Comparison of ENCODE assay signal across 1 cellular context in genomic region chr6:35496036-35496850, GRCh38.
TF ChIP-seq lines count a peak whose summit lies in the region.

No MANE protein-coding gene starts in this region.

TF ChIP-seq in HepG2, 621 proteins besides CTCF, POLR2A, EP300 and RAD21 (continued from another document):
- TF ChIP-seq LBX2 (CRISPR knock-in tag; IDR thresholded peaks at IDR 0.05; ENCODE audit: borderline replicate concordance) (no peak), ZNF574 (CRISPR knock-in tag; IDR thresholded peaks at IDR 0.05) (peak; percentile 75), ATF3 (CRISPR knock-in tag; IDR thresholded peaks at IDR 0.05) (no peak), EHMT2 (IDR thresholded peaks at IDR 0.05; ENCODE audit: borderline replicate concordance, low read depth, low read length) (no peak), SP1 (IDR thresholded peaks at IDR 0.05) (no peak), SP1 (CRISPR knock-in tag; IDR thresholded peaks at IDR 0.05) (no peak), REL (CRISPR knock-in tag; conservative IDR thresholded peaks at IDR 0.05) (no peak), ZBTB38 (CRISPR knock-in tag; IDR thresholded peaks at IDR 0.05) (peak; percentile 25; the same call in 1 of the 2 replicates), ZNF383 (CRISPR knock-in tag; IDR thresholded peaks at IDR 0.05; ENCODE audit: borderline replicate concordance) (no peak), ZNF430 (CRISPR knock-in tag; IDR thresholded peaks at IDR 0.05) (no peak; the same call in 1 of the 2 replicates), GMEB1 (CRISPR knock-in tag; IDR thresholded peaks at IDR 0.05; ENCODE audit: borderline replicate concordance) (no peak), ZNF205 (CRISPR knock-in tag; IDR thresholded peaks at IDR 0.05) (no peak), MNT (IDR thresholded peaks at IDR 0.05) (no peak), NFKB2 (CRISPR knock-in tag; IDR thresholded peaks at IDR 0.05; ENCODE audit: borderline replicate concordance) (no peak; the same call in 1 of the 2 replicates), SIX4 (CRISPR knock-in tag; IDR thresholded peaks at IDR 0.05) (no peak), ZNF431 (CRISPR knock-in tag; IDR thresholded peaks at IDR 0.05; ENCODE audit: borderline replicate concordance, low read depth) (no peak), ZKSCAN8 (CRISPR knock-in tag; IDR thresholded peaks at IDR 0.05; ENCODE audit: borderline replicate concordance) (no peak), MED1 (CRISPR knock-in tag; IDR thresholded peaks at IDR 0.05) (peak; percentile 33; the same call in 1 of the 2 replicates), RBM22 (optimal IDR thresholded peaks at IDR 0.05; ENCODE audit: low read length) (peak; percentile 50), PHF21A (CRISPR knock-in tag; IDR thresholded peaks at IDR 0.05) (peak; percentile 6; the same call in 1 of the 2 replicates), PITX1 (CRISPR knock-in tag; IDR thresholded peaks at IDR 0.05) (no peak), PCBP2 (optimal IDR thresholded peaks at IDR 0.05; ENCODE audit: low read depth, low read length, poor library complexity, severe bottlenecking) (no peak), ARID3A (IDR thresholded peaks at IDR 0.05; ENCODE audit: low read depth, low read length) (no peak), CHD2 (IDR thresholded peaks at IDR 0.05; ENCODE audit: low read depth, low read length) (no peak), BRD4 (CRISPR knock-in tag; IDR thresholded peaks at IDR 0.05) (no peak; the same call in 1 of the 2 replicates), ZNF550 (CRISPR knock-in tag; IDR thresholded peaks at IDR 0.05; ENCODE audit: borderline replicate concordance) (no peak), DRAP1 (CRISPR knock-in tag; IDR thresholded peaks at IDR 0.05) (no peak), ZNF232 (CRISPR knock-in tag; IDR thresholded peaks at IDR 0.05; ENCODE audit: borderline replicate concordance) (no peak), SRF (IDR thresholded peaks at IDR 0.05; ENCODE audit: low read depth, low read length) (no peak), BRCA1 (CRISPR knock-in tag; IDR thresholded peaks at IDR 0.05) (no peak), ZBTB1 (CRISPR knock-in tag; IDR thresholded peaks at IDR 0.05; ENCODE audit: borderline replicate concordance) (no peak), KLF9 (CRISPR knock-in tag; IDR thresholded peaks at IDR 0.05; ENCODE audit: low read depth) (no peak), ZNF354B (CRISPR knock-in tag; IDR thresholded peaks at IDR 0.05) (no peak), FOXJ3 (CRISPR knock-in tag; IDR thresholded peaks at IDR 0.05; ENCODE audit: borderline replicate concordance) (no peak), FOSL2 (CRISPR knock-in tag; IDR thresholded peaks at IDR 0.05) (no peak), IRX3 (CRISPR knock-in tag; IDR thresholded peaks at IDR 0.05; ENCODE audit: borderline replicate concordance, low read depth) (no peak), KMT2B (CRISPR knock-in tag; IDR thresholded peaks at IDR 0.05) (no peak), ZNF580 (CRISPR knock-in tag; IDR thresholded peaks at IDR 0.05; ENCODE audit: borderline replicate concordance, low read depth) (no peak), NPAS2 (CRISPR knock-in tag; IDR thresholded peaks at IDR 0.05; ENCODE audit: borderline replicate concordance) (no peak), ZNF552 (CRISPR knock-in tag; IDR thresholded peaks at IDR 0.05; ENCODE audit: borderline replicate concordance) (no peak), CENPBD1 (CRISPR knock-in tag; IDR thresholded peaks at IDR 0.05; ENCODE audit: borderline replicate concordance, low read depth) (no peak), SP140L (CRISPR knock-in tag; IDR thresholded peaks at IDR 0.05; ENCODE audit: borderline replicate concordance) (no peak), ZNF235 (CRISPR knock-in tag; IDR thresholded peaks at IDR 0.05; ENCODE audit: borderline replicate concordance) (no peak), SOX13 (IDR thresholded peaks at IDR 0.05) (no peak), SOX13 (CRISPR knock-in tag; conservative IDR thresholded peaks at IDR 0.05 in 1 of 2, IDR thresholded peaks at IDR 0.05 in 1 of 2) (no peak), ZNF883 (CRISPR knock-in tag; IDR thresholded peaks at IDR 0.05; ENCODE audit: not compliant biosample characterization) (no peak), KDM3A (CRISPR knock-in tag; IDR thresholded peaks at IDR 0.05; ENCODE audit: low read depth) (no peak), ZNF30 (CRISPR knock-in tag; IDR thresholded peaks at IDR 0.05) (no peak), XBP1 (CRISPR knock-in tag; IDR thresholded peaks at IDR 0.05) (no peak), PAWR (CRISPR knock-in tag; IDR thresholded peaks at IDR 0.05; ENCODE audit: borderline replicate concordance) (no peak), ZBTB39 (CRISPR knock-in tag; IDR thresholded peaks at IDR 0.05) (no peak), GTF2F1 (IDR thresholded peaks at IDR 0.05; ENCODE audit: low read length) (no peak), ZNF432 (CRISPR knock-in tag; IDR thresholded peaks at IDR 0.05; ENCODE audit: borderline replicate concordance) (no peak)
